In the genomic region with DNA sequence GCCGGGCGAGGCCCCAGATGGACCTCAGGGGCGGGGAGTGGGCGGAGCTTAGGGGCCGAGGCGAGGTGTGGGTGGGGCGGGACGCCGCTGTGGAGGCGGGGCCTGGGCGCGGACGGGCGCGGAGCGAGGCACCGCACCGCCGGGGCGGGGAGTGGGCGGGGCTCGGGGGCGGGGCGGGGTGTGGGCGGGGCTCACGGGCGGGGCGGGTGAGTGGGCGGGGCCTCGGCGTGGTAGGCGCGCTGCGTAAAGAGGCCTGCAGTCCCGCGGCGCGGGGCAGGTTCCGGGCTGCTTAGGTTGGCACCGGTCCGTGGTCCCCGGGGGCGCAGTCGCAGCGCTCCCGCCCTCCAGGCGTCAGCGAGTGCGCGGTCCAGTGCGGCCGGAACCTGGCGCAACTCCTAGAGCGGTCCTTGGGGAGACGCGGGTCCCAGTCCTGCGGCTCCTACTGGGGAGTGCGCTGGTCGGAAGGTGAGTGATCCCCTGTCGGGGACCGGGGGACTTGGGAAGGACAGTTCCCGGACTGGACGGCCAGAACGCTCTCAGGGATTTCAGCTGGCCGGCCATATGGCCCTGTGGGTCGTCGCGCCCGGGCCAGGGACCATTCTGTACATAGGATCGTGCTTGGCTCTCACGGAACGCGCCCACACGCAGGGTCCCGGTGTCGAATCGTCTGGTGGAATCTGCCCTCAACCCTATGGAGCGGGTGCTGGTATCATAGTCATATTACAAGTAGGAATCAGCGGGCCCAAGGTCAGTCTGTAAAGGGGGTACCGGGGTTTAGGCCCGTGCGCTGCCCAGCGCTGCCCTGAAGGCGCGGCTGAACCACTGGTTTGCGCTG, we compare ENCODE assay signal across 8 cellular contexts. TPM values are rescaled to one million over a fixed set of nuclear protein-coding genes. Genes with fewer than 3 reads are reported as not detected.
A peak's percentile ranks its signal among the peaks of the same experiment; 100 is the strongest.
DNase-seq lines count a peak whose midpoint lies in the region; ATAC-seq and TF ChIP-seq lines count a peak whose summit lies in the region.

A gene with protein sequence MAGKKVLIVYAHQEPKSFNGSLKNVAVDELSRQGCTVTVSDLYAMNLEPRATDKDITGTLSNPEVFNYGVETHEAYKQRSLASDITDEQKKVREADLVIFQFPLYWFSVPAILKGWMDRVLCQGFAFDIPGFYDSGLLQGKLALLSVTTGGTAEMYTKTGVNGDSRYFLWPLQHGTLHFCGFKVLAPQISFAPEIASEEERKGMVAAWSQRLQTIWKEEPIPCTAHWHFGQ (plus strand): TSS at position 274 of the 835 bp plus-strand sequence. CDS start 6,659 bp downstream, outside the sequence.

- WGBS in urinary bladder: 5% methylated on average over 85 of the region's 86 CpGs

- H3K36me3 ChIP-seq in right atrium auricular region (peaks cover 7% of the 10 kb centered on the region), urinary bladder (ENCODE audit: insufficient read depth) (no peaks in the 10 kb centered on the region)

- DNase-seq in NCI-H1417 (lab: John Stamatoyannopoulos, UW) (peak; percentile 87 to 94 (median 91)), T-helper 2 cell (peak; percentile 76 to 87 (median 86)), right atrium auricular region (ENCODE audit: low spot score) (peak; percentile 91), pulmonary artery endothelial cell (ENCODE audit: low read depth, low spot score) (no peak)

- H3K27me3 ChIP-seq in right atrium auricular region: no peaks in the 10 kb centered on the region

- H3K4me3 ChIP-seq in GM12875 (ENCODE audit: low read depth, low read length) (peak within 1 kb of the TSS; percentile 74), right atrium auricular region (peak within 1 kb of the TSS; percentile 70 to 88), urinary bladder (ENCODE audit: low read depth, low read length) (peak within 1 kb of the TSS; percentile 60)

- H3K9me3 ChIP-seq in right atrium auricular region: no peaks in the 10 kb centered on the region

- TF ChIP-seq CTCF in GM12875 (IDR thresholded peaks at IDR 0.05; ENCODE audit: borderline replicate concordance, insufficient read depth, low read depth, low read length): no peak
- TF ChIP-seq CTCF in right atrium auricular region (IDR thresholded peaks at IDR 0.05): no peak

- ATAC-seq in HG02623 (IDR thresholded peaks at IDR 0.05; ENCODE audit: unreplicated experiment): peak; percentile 66

- H3K27ac ChIP-seq in angular gyrus (ENCODE audit: low read depth, low read length) (peak within 1 kb of the TSS; percentile 88), right atrium auricular region (peak within 1 kb of the TSS; percentile 89 to 93), urinary bladder (ENCODE audit: low read depth) (peak within 1 kb of the TSS; percentile 55)

- H3K4me1 ChIP-seq in right atrium auricular region: peaks cover 0 to 32% of the 10 kb centered on the region in 2 donors
- H3K4me1 ChIP-seq in urinary bladder (ENCODE audit: insufficient read depth): no peaks in the 10 kb centered on the region

RNA-seq across cellular contexts. Expression of the gene that starts here (rescaled TPM):
- total RNA-seq in right atrium auricular region (10 to 100 TPM; 37.6 to 68.1 TPM), pulmonary artery endothelial cell (12.0 and 26.6 TPM in 2 replicates), urinary bladder (8.7 TPM)
- polyA plus RNA-seq in urinary bladder: 25.5 TPM
